In the genomic region with DNA sequence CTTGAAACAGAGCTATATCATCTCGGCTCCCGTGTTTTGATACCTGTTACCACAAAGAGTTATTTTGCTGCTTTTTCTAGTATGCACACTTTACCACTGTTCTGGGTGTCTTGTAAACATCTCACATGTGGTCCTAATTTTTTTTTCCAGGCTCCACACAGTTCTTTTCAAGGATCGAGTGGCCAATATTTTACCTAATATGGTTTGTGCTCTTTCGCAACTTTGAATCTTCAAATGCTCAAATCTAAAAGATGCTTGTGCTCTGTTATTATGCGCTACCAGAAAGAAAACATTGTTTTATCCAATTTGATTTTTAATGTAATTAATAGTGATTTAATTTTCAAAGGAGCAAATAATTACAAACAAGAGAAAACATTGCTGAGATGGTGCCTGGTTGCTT, we compare ENCODE assay signal across 22 cellular contexts.
"Had no signal": no experiment of that assay in that cellular context is flagged by ENCODE, and none has a peak within 500 bp of the region (broad histone marks: within the 10 kb centered on the region; RNA-seq: fewer than 3 reads in every experiment).

No MANE protein-coding gene starts in this region.

- H3K4me3 ChIP-seq: MG63 had no signal

- H3K36me3 ChIP-seq: MG63 had no signal

- H3K9me2 ChIP-seq: SK-N-SH had no signal

- H3K9me3 ChIP-seq: MG63, SK-N-SH had no signal

- H3K9ac ChIP-seq: SK-N-SH had no signal

- H3K27ac ChIP-seq: HL-60 had no signal

- H3K4me2 ChIP-seq: SK-N-SH had no signal

- H3K27me3 ChIP-seq: MG63 had no signal

- DNase-seq: Karpas-422, KG1, MG63, NCI-H1092 treated with DMSO at 0.1 percent for 48 hours, NCI-H1436, NCI-H187, NCI-H2029, NCI-H2081 treated with DMSO at 0.1 percent for 48 hours, NCI-H2171, NCI-H226, NCI-H446, NCI-H510A, NCI-H524 treated with DMSO at 0.1 percent for 48 hours, NCI-H69, NCI-H774, Right ventricle myocardium superior, RPMI8226, SIG-M5, SK-N-SH, SW 1271, T-cell had no signal

- ATAC-seq: T-cell had no signal
